Comparison of ENCODE assay signal across 1 cellular context in genomic region chr2:112584134-112584890, GRCh38.
TF ChIP-seq lines count a peak whose summit lies in the region.

CHCHD5 (plus strand) TSS chr2:112584609; CDS start chr2:112584648, 39 bp downstream.

TF ChIP-seq in HepG2, 621 proteins besides CTCF, POLR2A, EP300 and RAD21 (continued from another document and continues in another):
- TF ChIP-seq PATZ1 (CRISPR knock-in tag; IDR thresholded peaks at IDR 0.05) (no peak; the same call in 1 of the 2 replicates), E2F1 (CRISPR knock-in tag; IDR thresholded peaks at IDR 0.05) (no peak), MNT (IDR thresholded peaks at IDR 0.05) (peak; percentile 22), U2AF1 (optimal IDR thresholded peaks at IDR 0.05; ENCODE audit: low read depth, low read length) (peak; percentile 80), GTF2F1 (IDR thresholded peaks at IDR 0.05; ENCODE audit: low read length) (peak; percentile 46; the same call in 1 of the 2 replicates), KDM5A (IDR thresholded peaks at IDR 0.05; ENCODE audit: borderline replicate concordance, low read length) (0 out of 2 replicates have a peak, but pooled peaks have one; percentile 58), NRL (CRISPR knock-in tag; IDR thresholded peaks at IDR 0.05; ENCODE audit: borderline replicate concordance) (peak; percentile 97), ZFP36 (IDR thresholded peaks at IDR 0.05; ENCODE audit: borderline replicate concordance, low read depth, low read length, partially characterized antibody) (no peak), MTA3 (CRISPR knock-in tag; IDR thresholded peaks at IDR 0.05) (no peak), FOXK2 (IDR thresholded peaks at IDR 0.05) (peak; percentile 58; the same call in 1 of the 2 replicates), ZNF446 (CRISPR knock-in tag; IDR thresholded peaks at IDR 0.05) (peak; percentile 96), ZNF816 (CRISPR knock-in tag; IDR thresholded peaks at IDR 0.05; ENCODE audit: borderline replicate concordance) (peak; percentile 81; the same call in 1 of the 2 replicates), CCDC6 (CRISPR knock-in tag; IDR thresholded peaks at IDR 0.05) (peak; percentile 89; the same call in 1 of the 2 replicates), RFX5 (IDR thresholded peaks at IDR 0.05; ENCODE audit: low read depth, low read length) (no peak), ZNF563 (CRISPR knock-in tag; IDR thresholded peaks at IDR 0.05) (peak; percentile 92), NFYB (CRISPR knock-in tag; IDR thresholded peaks at IDR 0.05) (peak; percentile 55; the same call in 1 of the 2 replicates), ZC3H4 (CRISPR knock-in tag; IDR thresholded peaks at IDR 0.05; ENCODE audit: borderline replicate concordance) (peak; percentile 21), ZNF260 (CRISPR knock-in tag; IDR thresholded peaks at IDR 0.05; ENCODE audit: borderline replicate concordance, low read depth) (no peak), NAIF1 (CRISPR knock-in tag; IDR thresholded peaks at IDR 0.05; ENCODE audit: borderline replicate concordance) (no peak), REST (IDR thresholded peaks at IDR 0.05; ENCODE audit: borderline replicate concordance in 1 of 2, low read depth in 1 of 2, low read length in 2 of 2) (peak in 1 of 2 experiments; percentile 48; a peak in 1 of 4 replicates), SKI (IDR thresholded peaks at IDR 0.05; ENCODE audit: partially characterized antibody) (peak; percentile 33), FOXO1 (CRISPR knock-in tag; IDR thresholded peaks at IDR 0.05) (peak; percentile 15; the same call in 1 of the 2 replicates), ARHGAP35 (CRISPR knock-in tag; IDR thresholded peaks at IDR 0.05; ENCODE audit: borderline replicate concordance) (peak; percentile 63), KMT2B (CRISPR knock-in tag; IDR thresholded peaks at IDR 0.05) (peak; percentile 88; the same call in 1 of the 2 replicates), ZNF24 (IDR thresholded peaks at IDR 0.05) (no peak), SCMH1 (CRISPR knock-in tag; IDR thresholded peaks at IDR 0.05; ENCODE audit: borderline replicate concordance) (no peak), ZNF318 (CRISPR knock-in tag; IDR thresholded peaks at IDR 0.05) (peak; percentile 93), BORCS8-MEF2B (CRISPR knock-in tag; IDR thresholded peaks at IDR 0.05) (peak; percentile 92), THRA (CRISPR knock-in tag; IDR thresholded peaks at IDR 0.05; ENCODE audit: borderline replicate concordance) (no peak), JDP2 (CRISPR knock-in tag; IDR thresholded peaks at IDR 0.05; ENCODE audit: borderline replicate concordance) (no peak), TGIF2 (CRISPR knock-in tag; IDR thresholded peaks at IDR 0.05) (peak; percentile 67; the same call in 1 of the 2 replicates), HIC2 (CRISPR knock-in tag; IDR thresholded peaks at IDR 0.05; ENCODE audit: low read depth) (peak; percentile 17; the same call in 1 of the 2 replicates), TFDP2 (CRISPR knock-in tag; IDR thresholded peaks at IDR 0.05) (peak; percentile 54; the same call in 1 of the 2 replicates), ISX (CRISPR knock-in tag; conservative IDR thresholded peaks at IDR 0.05) (no peak), JARID2 (CRISPR knock-in tag; IDR thresholded peaks at IDR 0.05; ENCODE audit: insufficient replicate concordance) (peak; percentile 88), HOXD1 (CRISPR knock-in tag; IDR thresholded peaks at IDR 0.05) (peak; percentile 79; the same call in 1 of the 2 replicates), ZNF615 (CRISPR knock-in tag; IDR thresholded peaks at IDR 0.05; ENCODE audit: borderline replicate concordance) (no peak; the same call in 1 of the 2 replicates)
